In the genomic region with DNA sequence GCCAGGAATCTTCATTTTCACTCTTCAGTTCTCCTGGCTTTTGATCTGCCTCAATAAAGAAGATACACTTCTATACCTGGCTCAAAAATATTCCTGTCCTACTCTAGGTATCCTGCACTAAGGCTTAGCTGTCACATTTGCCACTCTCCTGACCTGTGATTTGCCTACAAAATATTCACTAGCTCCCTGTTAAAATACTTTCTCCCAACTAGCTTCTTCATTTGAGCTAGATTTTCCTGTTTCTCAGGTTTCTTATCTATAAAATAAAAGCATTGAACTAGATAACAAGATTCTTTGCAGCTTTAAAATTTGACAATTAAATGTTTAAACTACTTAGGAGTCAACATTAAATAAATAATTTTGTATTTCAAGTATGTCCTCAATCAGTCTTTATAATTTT, we compare ENCODE assay signal across 19 cellular contexts. TPM values are rescaled to one million over a fixed set of nuclear protein-coding genes. Genes with fewer than 3 reads are reported as not detected.
DNase-seq lines count a peak whose midpoint lies in the region; ATAC-seq, FAIRE-seq and TF ChIP-seq lines count a peak whose summit lies in the region.
"Had no signal": no experiment of that assay in that cellular context is flagged by ENCODE, and none has a peak within 500 bp of the region (broad histone marks: within the 10 kb centered on the region; RNA-seq: fewer than 3 reads in every experiment).

No MANE protein-coding gene starts in this region.

- H3K4me1 ChIP-seq in thyroid gland = no peaks in the 10 kb centered on the region

- H2AFZ ChIP-seq in SU-DHL-6 (ENCODE audit: low read depth, low read length, severe bottlenecking) = no peak overlapping the region

- H3K36me3 ChIP-seq in SU-DHL-6 (ENCODE audit: low read length) (no peaks in the 10 kb centered on the region; the same call in 1 of the 2 replicates), thyroid gland (no peaks in the 10 kb centered on the region)

- ATAC-seq in stimulated activated naive B cell treated with anti-CD40 and anti-IgM and Interleukin-4, amounts not matched to agents 10 μg/mL and 1 μg/mL and 100 μg/mL, for 72 hours (replicated peaks) = no peak
- ATAC-seq in SK-N-SH treated with all-trans-retinoic acid at 6 μM for 48 hours = no peak
- no peak for ATAC-seq in activated T-cell treated with anti-CD3 and anti-CD28 coated beads, Interleukin-2, amount 50 U/mL, for 4 hours
- ATAC-seq: A549, HCT116 had no signal

- peaks cover 8 to 12% of the 10 kb centered on the region in 2 donors for H3K36me3 Mint-ChIP-seq in stimulated activated naive B cell treated with anti-CD40 and anti-IgM and Interleukin-4, amounts not matched to agents 10 μg/mL and 1 μg/mL and 100 μg/mL, for 72 hours
- H3K36me3 Mint-ChIP-seq in activated T-cell treated with anti-CD3 and anti-CD28 coated beads, Interleukin-2, amount 50 U/mL, for 4 hours (ENCODE audit: insufficient read depth) = peaks cover 22% of the 10 kb centered on the region

- FAIRE-seq in islet of Langerhans (lab: Jason Lieb, UNC) = peak; percentile 81
- FAIRE-seq: A549 had no signal

- peak; percentile 35 for DNase-seq in NCI-H146 treated with DMSO at 0.1 percent for 48 hours (lab: John Stamatoyannopoulos, UW; ENCODE audit: unreplicated experiment)
- no peak for DNase-seq in NCI-H146 (lab: John Stamatoyannopoulos, UW)
- DNase-seq in stimulated activated naive B cell treated with anti-CD40 and anti-IgM and Interleukin-4, amounts not matched to agents 10 μg/mL and 1 μg/mL and 100 μg/mL, for 72 hours = no peak
- no peak for DNase-seq in thyroid gland
- DNase-seq in activated T-cell treated with anti-CD3 and anti-CD28 coated beads, Interleukin-2, amount 50 U/mL, for 4 hours = no peak
- DNase-seq: AML-193; CD4-positive, alpha-beta memory T cell; GF-D8; GOT3; H7; HFFc6 had no signal

- intact Hi-C loops in thyroid gland (cut with DNase I) = no loop called here

- peaks cover 11% of the 10 kb centered on the region; the same call in 1 of the 2 replicates for H3F3A ChIP-seq in SU-DHL-6 (ENCODE audit: insufficient read depth)

- no peaks in the 10 kb centered on the region for H3K27me3 ChIP-seq in SU-DHL-6 (ENCODE audit: low read length)
- no peaks in the 10 kb centered on the region for H3K27me3 ChIP-seq in thyroid gland

- H3K79me2 ChIP-seq in SU-DHL-6 (ENCODE audit: insufficient read depth, low read length) = peaks cover 16% of the 10 kb centered on the region

- TF ChIP-seq CTCF in SU-DHL-6 (IDR thresholded peaks at IDR 0.05; ENCODE audit: insufficient read depth, low read length, poor library complexity, severe bottlenecking) (no peak), thyroid gland (IDR thresholded peaks at IDR 0.05) (no peak)

- peak overlapping the region; percentile 96 for H3K27ac ChIP-seq in SU-DHL-6 (ENCODE audit: low read depth, low read length)
- H3K27ac ChIP-seq in thyroid gland = no peak overlapping the region
- H3K27ac ChIP-seq: 22Rv1, A549, C4-2B, HL-60 had no signal

- H3K27ac Mint-ChIP-seq in stimulated activated naive B cell treated with anti-CD40 and anti-IgM and Interleukin-4, amounts not matched to agents 10 μg/mL and 1 μg/mL and 100 μg/mL, for 72 hours = peak overlapping the region; percentile 42
- H3K27ac Mint-ChIP-seq: CD4-positive, alpha-beta memory T cell had no signal

- H3K9me3 ChIP-seq in SU-DHL-6 (ENCODE audit: insufficient read depth, low read length) (no peaks in the 10 kb centered on the region), thyroid gland (no peaks in the 10 kb centered on the region)
- H3K9me3 ChIP-seq: A549 had no signal

- H3K4me1 Mint-ChIP-seq in stimulated activated naive B cell treated with anti-CD40 and anti-IgM and Interleukin-4, amounts not matched to agents 10 μg/mL and 1 μg/mL and 100 μg/mL, for 72 hours = no peaks in the 10 kb centered on the region
- peaks cover 2% of the 10 kb centered on the region for H3K4me1 Mint-ChIP-seq in activated T-cell treated with anti-CD3 and anti-CD28 coated beads, Interleukin-2, amount 50 U/mL, for 4 hours (ENCODE audit: low read depth)

- H3K9me2 ChIP-seq in SU-DHL-6 (replicated peaks; ENCODE audit: insufficient read depth, low read length) = no peaks in the 10 kb centered on the region

- peak overlapping the region; percentile 54 for H3K4me2 ChIP-seq in SU-DHL-6 (ENCODE audit: low read depth, low read length, poor library complexity, severe bottlenecking)
- H3K4me2 ChIP-seq: A549 had no signal

- H3K4me3 ChIP-seq in SU-DHL-6 (ENCODE audit: insufficient read depth, low read length, poor library complexity, severe bottlenecking) (no peak overlapping the region), thyroid gland (replicated peaks in 1 of 3) (no peak overlapping the region)
- H3K4me3 ChIP-seq: A549 had no signal

- H3K9ac ChIP-seq in SU-DHL-6 (ENCODE audit: low read length) = no peak overlapping the region

- no peak for TF ChIP-seq POLR2A in thyroid gland (IDR thresholded peaks at IDR 0.05)

- H4K20me1 ChIP-seq in SU-DHL-6 (ENCODE audit: low read depth, low read length) = no peaks in the 10 kb centered on the region

- no peak overlapping the region for H3K4me3 Mint-ChIP-seq in stimulated activated naive B cell treated with anti-CD40 and anti-IgM and Interleukin-4, amounts not matched to agents 10 μg/mL and 1 μg/mL and 100 μg/mL, for 72 hours
- H3K4me3 Mint-ChIP-seq in activated T-cell treated with anti-CD3 and anti-CD28 coated beads, Interleukin-2, amount 50 U/mL, for 4 hours = no peak overlapping the region
- H3K4me3 Mint-ChIP-seq: CD4-positive, alpha-beta memory T cell; HFFc6 had no signal

- H3K9me3 Mint-ChIP-seq in stimulated activated naive B cell treated with anti-CD40 and anti-IgM and Interleukin-4, amounts not matched to agents 10 μg/mL and 1 μg/mL and 100 μg/mL, for 72 hours = no peaks in the 10 kb centered on the region
- no peaks in the 10 kb centered on the region for H3K9me3 Mint-ChIP-seq in activated T-cell treated with anti-CD3 and anti-CD28 coated beads, Interleukin-2, amount 50 U/mL, for 4 hours
- H3K9me3 Mint-ChIP-seq: CD4-positive, alpha-beta memory T cell; HFFc6 had no signal

- no peaks in the 10 kb centered on the region for H3K27me3 Mint-ChIP-seq in stimulated activated naive B cell treated with anti-CD40 and anti-IgM and Interleukin-4, amounts not matched to agents 10 μg/mL and 1 μg/mL and 100 μg/mL, for 72 hours
- H3K27me3 Mint-ChIP-seq in activated T-cell treated with anti-CD3 and anti-CD28 coated beads, Interleukin-2, amount 50 U/mL, for 4 hours (ENCODE audit: low read depth) = no peaks in the 10 kb centered on the region
- H3K27me3 Mint-ChIP-seq: CD4-positive, alpha-beta memory T cell had no signal

TF ChIP-seq in SK-N-SH treated with all-trans-retinoic acid at 6 μM for 48 hours, 23 proteins besides CTCF, POLR2A, EP300 and RAD21:
- TF ChIP-seq PPARA (CRISPR knock-in tag; IDR thresholded peaks at IDR 0.05; ENCODE audit: borderline replicate concordance) (no peak), BACH2 (CRISPR knock-in tag; IDR thresholded peaks at IDR 0.05; ENCODE audit: borderline replicate concordance) (no peak), ZFP30 (CRISPR knock-in tag; IDR thresholded peaks at IDR 0.05) (no peak), RARB (CRISPR knock-in tag; IDR thresholded peaks at IDR 0.05) (no peak), ARNTL (CRISPR knock-in tag; IDR thresholded peaks at IDR 0.05; ENCODE audit: borderline replicate concordance, low read depth) (no peak), CSDC2 (CRISPR knock-in tag; IDR thresholded peaks at IDR 0.05) (no peak), ZNF8 (CRISPR knock-in tag; IDR thresholded peaks at IDR 0.05) (no peak)
- TF ChIP-seq, protein P1, sequence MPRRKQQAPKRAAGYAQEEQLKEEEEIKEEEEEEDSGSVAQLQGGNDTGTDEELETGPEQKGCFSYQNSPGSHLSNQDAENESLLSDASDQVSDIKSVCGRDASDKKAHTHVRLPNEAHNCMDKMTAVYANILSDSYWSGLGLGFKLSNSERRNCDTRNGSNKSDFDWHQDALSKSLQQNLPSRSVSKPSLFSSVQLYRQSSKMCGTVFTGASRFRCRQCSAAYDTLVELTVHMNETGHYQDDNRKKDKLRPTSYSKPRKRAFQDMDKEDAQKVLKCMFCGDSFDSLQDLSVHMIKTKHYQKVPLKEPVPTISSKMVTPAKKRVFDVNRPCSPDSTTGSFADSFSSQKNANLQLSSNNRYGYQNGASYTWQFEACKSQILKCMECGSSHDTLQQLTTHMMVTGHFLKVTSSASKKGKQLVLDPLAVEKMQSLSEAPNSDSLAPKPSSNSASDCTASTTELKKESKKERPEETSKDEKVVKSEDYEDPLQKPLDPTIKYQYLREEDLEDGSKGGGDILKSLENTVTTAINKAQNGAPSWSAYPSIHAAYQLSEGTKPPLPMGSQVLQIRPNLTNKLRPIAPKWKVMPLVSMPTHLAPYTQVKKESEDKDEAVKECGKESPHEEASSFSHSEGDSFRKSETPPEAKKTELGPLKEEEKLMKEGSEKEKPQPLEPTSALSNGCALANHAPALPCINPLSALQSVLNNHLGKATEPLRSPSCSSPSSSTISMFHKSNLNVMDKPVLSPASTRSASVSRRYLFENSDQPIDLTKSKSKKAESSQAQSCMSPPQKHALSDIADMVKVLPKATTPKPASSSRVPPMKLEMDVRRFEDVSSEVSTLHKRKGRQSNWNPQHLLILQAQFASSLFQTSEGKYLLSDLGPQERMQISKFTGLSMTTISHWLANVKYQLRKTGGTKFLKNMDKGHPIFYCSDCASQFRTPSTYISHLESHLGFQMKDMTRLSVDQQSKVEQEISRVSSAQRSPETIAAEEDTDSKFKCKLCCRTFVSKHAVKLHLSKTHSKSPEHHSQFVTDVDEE (CRISPR knock-in tag; IDR thresholded peaks at IDR 0.05) = no peak

RNA-seq across cellular contexts. Expression of a gene that starts 53.2 kb away (rescaled TPM):
- 10 to 100 TPM; 31.3 to 42.7 (median 33.0) TPM for total RNA-seq in thyroid gland
- total RNA-seq in activated T-cell treated with anti-CD3 and anti-CD28 coated beads, Interleukin-2, amount 50 U/mL, for 4 hours = 10 to 100 TPM; 25.6 to 28.8 (median 27.7) TPM
